Comparison of ENCODE assay signal across 1 cellular context in the genomic region with DNA sequence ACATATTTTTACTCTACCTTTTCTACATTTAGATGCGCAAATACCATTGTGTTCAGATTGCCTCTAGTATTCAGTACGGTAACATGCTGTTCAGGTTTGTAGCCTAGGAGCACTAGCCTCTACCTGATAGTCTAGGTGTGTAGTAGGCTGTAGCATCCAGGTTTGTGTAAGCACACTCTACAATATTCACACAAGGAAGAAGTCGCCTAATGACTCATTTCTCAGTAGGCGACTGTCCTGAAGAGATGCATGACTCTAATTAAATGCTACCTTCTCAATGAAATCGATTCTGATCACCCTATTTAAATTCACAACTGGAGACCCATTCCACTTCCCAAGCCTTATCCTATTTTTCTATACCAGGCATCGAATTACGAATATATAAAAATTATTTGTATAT.
TF ChIP-seq lines count a peak whose summit lies in the region.

No MANE protein-coding gene starts in this region.

TF ChIP-seq in H1, 55 proteins besides CTCF, POLR2A, EP300 and RAD21 (continued from another document):
- TF ChIP-seq, protein P1, sequence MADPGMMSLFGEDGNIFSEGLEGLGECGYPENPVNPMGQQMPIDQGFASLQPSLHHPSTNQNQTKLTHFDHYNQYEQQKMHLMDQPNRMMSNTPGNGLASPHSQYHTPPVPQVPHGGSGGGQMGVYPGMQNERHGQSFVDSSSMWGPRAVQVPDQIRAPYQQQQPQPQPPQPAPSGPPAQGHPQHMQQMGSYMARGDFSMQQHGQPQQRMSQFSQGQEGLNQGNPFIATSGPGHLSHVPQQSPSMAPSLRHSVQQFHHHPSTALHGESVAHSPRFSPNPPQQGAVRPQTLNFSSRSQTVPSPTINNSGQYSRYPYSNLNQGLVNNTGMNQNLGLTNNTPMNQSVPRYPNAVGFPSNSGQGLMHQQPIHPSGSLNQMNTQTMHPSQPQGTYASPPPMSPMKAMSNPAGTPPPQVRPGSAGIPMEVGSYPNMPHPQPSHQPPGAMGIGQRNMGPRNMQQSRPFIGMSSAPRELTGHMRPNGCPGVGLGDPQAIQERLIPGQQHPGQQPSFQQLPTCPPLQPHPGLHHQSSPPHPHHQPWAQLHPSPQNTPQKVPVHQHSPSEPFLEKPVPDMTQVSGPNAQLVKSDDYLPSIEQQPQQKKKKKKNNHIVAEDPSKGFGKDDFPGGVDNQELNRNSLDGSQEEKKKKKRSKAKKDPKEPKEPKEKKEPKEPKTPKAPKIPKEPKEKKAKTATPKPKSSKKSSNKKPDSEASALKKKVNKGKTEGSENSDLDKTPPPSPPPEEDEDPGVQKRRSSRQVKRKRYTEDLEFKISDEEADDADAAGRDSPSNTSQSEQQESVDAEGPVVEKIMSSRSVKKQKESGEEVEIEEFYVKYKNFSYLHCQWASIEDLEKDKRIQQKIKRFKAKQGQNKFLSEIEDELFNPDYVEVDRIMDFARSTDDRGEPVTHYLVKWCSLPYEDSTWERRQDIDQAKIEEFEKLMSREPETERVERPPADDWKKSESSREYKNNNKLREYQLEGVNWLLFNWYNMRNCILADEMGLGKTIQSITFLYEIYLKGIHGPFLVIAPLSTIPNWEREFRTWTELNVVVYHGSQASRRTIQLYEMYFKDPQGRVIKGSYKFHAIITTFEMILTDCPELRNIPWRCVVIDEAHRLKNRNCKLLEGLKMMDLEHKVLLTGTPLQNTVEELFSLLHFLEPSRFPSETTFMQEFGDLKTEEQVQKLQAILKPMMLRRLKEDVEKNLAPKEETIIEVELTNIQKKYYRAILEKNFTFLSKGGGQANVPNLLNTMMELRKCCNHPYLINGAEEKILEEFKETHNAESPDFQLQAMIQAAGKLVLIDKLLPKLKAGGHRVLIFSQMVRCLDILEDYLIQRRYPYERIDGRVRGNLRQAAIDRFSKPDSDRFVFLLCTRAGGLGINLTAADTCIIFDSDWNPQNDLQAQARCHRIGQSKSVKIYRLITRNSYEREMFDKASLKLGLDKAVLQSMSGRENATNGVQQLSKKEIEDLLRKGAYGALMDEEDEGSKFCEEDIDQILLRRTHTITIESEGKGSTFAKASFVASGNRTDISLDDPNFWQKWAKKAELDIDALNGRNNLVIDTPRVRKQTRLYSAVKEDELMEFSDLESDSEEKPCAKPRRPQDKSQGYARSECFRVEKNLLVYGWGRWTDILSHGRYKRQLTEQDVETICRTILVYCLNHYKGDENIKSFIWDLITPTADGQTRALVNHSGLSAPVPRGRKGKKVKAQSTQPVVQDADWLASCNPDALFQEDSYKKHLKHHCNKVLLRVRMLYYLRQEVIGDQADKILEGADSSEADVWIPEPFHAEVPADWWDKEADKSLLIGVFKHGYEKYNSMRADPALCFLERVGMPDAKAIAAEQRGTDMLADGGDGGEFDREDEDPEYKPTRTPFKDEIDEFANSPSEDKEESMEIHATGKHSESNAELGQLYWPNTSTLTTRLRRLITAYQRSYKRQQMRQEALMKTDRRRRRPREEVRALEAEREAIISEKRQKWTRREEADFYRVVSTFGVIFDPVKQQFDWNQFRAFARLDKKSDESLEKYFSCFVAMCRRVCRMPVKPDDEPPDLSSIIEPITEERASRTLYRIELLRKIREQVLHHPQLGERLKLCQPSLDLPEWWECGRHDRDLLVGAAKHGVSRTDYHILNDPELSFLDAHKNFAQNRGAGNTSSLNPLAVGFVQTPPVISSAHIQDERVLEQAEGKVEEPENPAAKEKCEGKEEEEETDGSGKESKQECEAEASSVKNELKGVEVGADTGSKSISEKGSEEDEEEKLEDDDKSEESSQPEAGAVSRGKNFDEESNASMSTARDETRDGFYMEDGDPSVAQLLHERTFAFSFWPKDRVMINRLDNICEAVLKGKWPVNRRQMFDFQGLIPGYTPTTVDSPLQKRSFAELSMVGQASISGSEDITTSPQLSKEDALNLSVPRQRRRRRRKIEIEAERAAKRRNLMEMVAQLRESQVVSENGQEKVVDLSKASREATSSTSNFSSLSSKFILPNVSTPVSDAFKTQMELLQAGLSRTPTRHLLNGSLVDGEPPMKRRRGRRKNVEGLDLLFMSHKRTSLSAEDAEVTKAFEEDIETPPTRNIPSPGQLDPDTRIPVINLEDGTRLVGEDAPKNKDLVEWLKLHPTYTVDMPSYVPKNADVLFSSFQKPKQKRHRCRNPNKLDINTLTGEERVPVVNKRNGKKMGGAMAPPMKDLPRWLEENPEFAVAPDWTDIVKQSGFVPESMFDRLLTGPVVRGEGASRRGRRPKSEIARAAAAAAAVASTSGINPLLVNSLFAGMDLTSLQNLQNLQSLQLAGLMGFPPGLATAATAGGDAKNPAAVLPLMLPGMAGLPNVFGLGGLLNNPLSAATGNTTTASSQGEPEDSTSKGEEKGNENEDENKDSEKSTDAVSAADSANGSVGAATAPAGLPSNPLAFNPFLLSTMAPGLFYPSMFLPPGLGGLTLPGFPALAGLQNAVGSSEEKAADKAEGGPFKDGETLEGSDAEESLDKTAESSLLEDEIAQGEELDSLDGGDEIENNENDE (IDR thresholded peaks at IDR 0.05; ENCODE audit: insufficient replicate concordance, low read length): no peak
- TF ChIP-seq TAF1 (IDR thresholded peaks at IDR 0.05; ENCODE audit: low read depth, low read length) (no peak), NRF1 (IDR thresholded peaks at IDR 0.05; ENCODE audit: low read depth, low read length) (no peak), ASH2L (IDR thresholded peaks at IDR 0.05; ENCODE audit: low read length) (no peak), BACH1 (IDR thresholded peaks at IDR 0.05; ENCODE audit: low read length) (no peak), CEBPB (IDR thresholded peaks at IDR 0.05; ENCODE audit: low read depth, low read length) (no peak), SRF (IDR thresholded peaks at IDR 0.05; ENCODE audit: low read depth, low read length) (no peak), EZH2 (IDR thresholded peaks at IDR 0.05; ENCODE audit: low read depth, low read length, severe bottlenecking) (no peak)
- TF ChIP-seq, protein P2, sequence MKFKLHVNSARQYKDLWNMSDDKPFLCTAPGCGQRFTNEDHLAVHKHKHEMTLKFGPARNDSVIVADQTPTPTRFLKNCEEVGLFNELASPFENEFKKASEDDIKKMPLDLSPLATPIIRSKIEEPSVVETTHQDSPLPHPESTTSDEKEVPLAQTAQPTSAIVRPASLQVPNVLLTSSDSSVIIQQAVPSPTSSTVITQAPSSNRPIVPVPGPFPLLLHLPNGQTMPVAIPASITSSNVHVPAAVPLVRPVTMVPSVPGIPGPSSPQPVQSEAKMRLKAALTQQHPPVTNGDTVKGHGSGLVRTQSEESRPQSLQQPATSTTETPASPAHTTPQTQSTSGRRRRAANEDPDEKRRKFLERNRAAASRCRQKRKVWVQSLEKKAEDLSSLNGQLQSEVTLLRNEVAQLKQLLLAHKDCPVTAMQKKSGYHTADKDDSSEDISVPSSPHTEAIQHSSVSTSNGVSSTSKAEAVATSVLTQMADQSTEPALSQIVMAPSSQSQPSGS (IDR thresholded peaks at IDR 0.05; ENCODE audit: low read length): no peak
